In genomic region chr12:22615963-22616501, GRCh38 we compare ENCODE assay signal across 15 cellular contexts. TPM values are rescaled to one million over a fixed set of nuclear protein-coding genes. Genes with fewer than 3 reads are reported as not detected.
A peak's percentile ranks its signal among the peaks of the same experiment; 100 is the strongest.
DNase-seq lines count a peak whose midpoint lies in the region; ATAC-seq and TF ChIP-seq lines count a peak whose summit lies in the region.
"Had no signal": no experiment of that assay in that cellular context is flagged by ENCODE, and none has a peak within 500 bp of the region (broad histone marks: within the 10 kb centered on the region; RNA-seq: fewer than 3 reads in every experiment).

No MANE protein-coding gene starts in this region.

- no peak overlapping the region for H3K4me3 Mint-ChIP-seq in activated CD4-positive, alpha-beta T cell treated with anti-CD3 and anti-CD28 coated beads, Interleukin-2, amount 10 ng/mL, durations not matched to agents 24 days and 14 days
- no peak overlapping the region for H3K4me3 Mint-ChIP-seq in osteocyte (ENCODE audit: unreplicated experiment)
- H3K4me3 Mint-ChIP-seq: B cell; CD8-positive, alpha-beta T cell; HFFc6 had no signal

- peak; percentile 26 for DNase-seq in activated CD4-positive, alpha-beta T cell treated with anti-CD3 and anti-CD28 coated beads, Interleukin-2, amount 10 ng/mL, durations not matched to agents 24 days and 14 days
- no peak for DNase-seq in activated CD4-positive, alpha-beta T cell treated with anti-CD3 and anti-CD28 coated beads, Interleukin-2, amount 50 U/mL, for 48 hours
- no peak for DNase-seq in erythroblast (lab: John Stamatoyannopoulos, UW)
- DNase-seq in osteocyte (ENCODE audit: extremely low spot score, unreplicated experiment) = no peak
- DNase-seq: 8988T; Calu3; CD8-positive, alpha-beta T cell; GM23248; HCEC 1CT; HFFc6 had no signal

- ATAC-seq in esophagus mucosa (peak; percentile 82), HG02763 (IDR thresholded peaks at IDR 0.05; ENCODE audit: unreplicated experiment) (no peak)
- ATAC-seq: CD8-positive, alpha-beta T cell had no signal

- peaks cover 29% of the 10 kb centered on the region for H3K9me3 ChIP-seq in HUES48 (ENCODE audit: control insufficient read depth, insufficient read depth, low read length)

- H3K4me1 Mint-ChIP-seq in activated CD4-positive, alpha-beta T cell treated with anti-CD3 and anti-CD28 coated beads, Interleukin-2, amount 10 ng/mL, durations not matched to agents 24 days and 14 days = no peaks in the 10 kb centered on the region
- no peaks in the 10 kb centered on the region for H3K4me1 Mint-ChIP-seq in osteocyte (ENCODE audit: unreplicated experiment)
- H3K4me1 Mint-ChIP-seq: B cell had no signal

- H3K4me1 ChIP-seq in HUES48 (ENCODE audit: control insufficient read depth, insufficient read depth, low read length) = no peaks in the 10 kb centered on the region
- H3K4me1 ChIP-seq: BLaER1 treated with 17β-estradiol and CSF1 and Interleukin-3, amounts not matched to agents 10 nM and 100 nM had no signal

- peak overlapping the region; percentile 5; the same call in 1 of the 2 replicates for H3K4me3 ChIP-seq in HUES48 (ENCODE audit: low read depth, low read length)
- H3K4me3 ChIP-seq: BLaER1 treated with 17β-estradiol and CSF1 and Interleukin-3, amounts not matched to agents 10 nM and 100 nM; GM23248 had no signal

- no peak overlapping the region for H3K27ac Mint-ChIP-seq in activated CD4-positive, alpha-beta T cell treated with anti-CD3 and anti-CD28 coated beads, Interleukin-2, amount 10 ng/mL, durations not matched to agents 24 days and 14 days
- no peak overlapping the region for H3K27ac Mint-ChIP-seq in osteocyte (ENCODE audit: unreplicated experiment)
- H3K27ac Mint-ChIP-seq: B cell; CD8-positive, alpha-beta T cell; HFFc6 had no signal

- H3K36me3 ChIP-seq in HUES48 (ENCODE audit: control insufficient read depth, insufficient read depth, low read length) = no peaks in the 10 kb centered on the region
- H3K36me3 ChIP-seq: BLaER1 treated with 17β-estradiol and CSF1 and Interleukin-3, amounts not matched to agents 10 nM and 100 nM had no signal

- peaks cover 13% of the 10 kb centered on the region for H3K9me3 Mint-ChIP-seq in activated CD4-positive, alpha-beta T cell treated with anti-CD3 and anti-CD28 coated beads, Interleukin-2, amount 10 ng/mL, durations not matched to agents 24 days and 14 days
- peaks cover 22% of the 10 kb centered on the region for H3K9me3 Mint-ChIP-seq in osteocyte (ENCODE audit: unreplicated experiment)

- no peak overlapping the region for H3K27ac ChIP-seq in HUES48 (ENCODE audit: low read depth, low read length)
- H3K27ac ChIP-seq: BLaER1 treated with 17β-estradiol and CSF1 and Interleukin-3, amounts not matched to agents 10 nM and 100 nM; GM23248 had no signal

- peaks cover 16% of the 10 kb centered on the region for H3K27me3 Mint-ChIP-seq in activated CD4-positive, alpha-beta T cell treated with anti-CD3 and anti-CD28 coated beads, Interleukin-2, amount 10 ng/mL, durations not matched to agents 24 days and 14 days
- H3K27me3 Mint-ChIP-seq in osteocyte (ENCODE audit: unreplicated experiment) = peaks cover 3% of the 10 kb centered on the region

- no peak overlapping the region for H3K9ac ChIP-seq in HUES48 (ENCODE audit: low read depth, low read length)
- H3K9ac ChIP-seq: BLaER1 treated with 17β-estradiol and CSF1 and Interleukin-3, amounts not matched to agents 10 nM and 100 nM; GM23248 had no signal

- no peak for TF ChIP-seq POLR2A in erythroblast (IDR thresholded peaks at IDR 0.05; ENCODE audit: low read length)

- no peaks in the 10 kb centered on the region for H3K36me3 Mint-ChIP-seq in activated CD4-positive, alpha-beta T cell treated with anti-CD3 and anti-CD28 coated beads, Interleukin-2, amount 10 ng/mL, durations not matched to agents 24 days and 14 days (ENCODE audit: low read depth)
- H3K36me3 Mint-ChIP-seq in osteocyte (ENCODE audit: unreplicated experiment) = peaks cover 5% of the 10 kb centered on the region

- no peak for TF ChIP-seq CTCF in osteocyte (IDR thresholded peaks at IDR 0.05)

- intact Hi-C loops in activated CD4-positive, alpha-beta T cell treated with anti-CD3 and anti-CD28 coated beads, Interleukin-2, amount 10 ng/mL, durations not matched to agents 24 days and 14 days (cut with micrococcal nuclease) = no loop called here

- H3K27me3 ChIP-seq in HUES48 (ENCODE audit: control insufficient read depth, insufficient read depth, low read length) = no peaks in the 10 kb centered on the region
- H3K27me3 ChIP-seq: BLaER1 treated with 17β-estradiol and CSF1 and Interleukin-3, amounts not matched to agents 10 nM and 100 nM had no signal

RNA-seq across cellular contexts. Expression of gene ETNK1, which starts 8.9 kb away (rescaled TPM):
- total RNA-seq in activated CD4-positive, alpha-beta T cell treated with anti-CD3 and anti-CD28 coated beads, Interleukin-2, amount 10 ng/mL, durations not matched to agents 24 days and 14 days = 94.5 and 102 TPM in 2 replicates
- 26.9 TPM for total RNA-seq in esophagus mucosa
- 52.2 and 63.0 TPM in 2 replicates for total RNA-seq in osteocyte
